Comparison of ENCODE assay signal across 1 cellular context in genomic region chr7:99408347-99409191, GRCh38.
TF ChIP-seq lines count a peak whose summit lies in the region.

Gene BUD31 (plus strand): TSS chr7:99408969. CDS start chr7:99411093, 2,124 bp downstream.
Gene PDAP1 (minus strand): TSS chr7:99408597. CDS start chr7:99408548, 49 bp downstream.

TF ChIP-seq in HEK293, 187 proteins besides CTCF, POLR2A, EP300 and RAD21 (continued from another document and continues in another):
- TF ChIP-seq, protein P1, sequence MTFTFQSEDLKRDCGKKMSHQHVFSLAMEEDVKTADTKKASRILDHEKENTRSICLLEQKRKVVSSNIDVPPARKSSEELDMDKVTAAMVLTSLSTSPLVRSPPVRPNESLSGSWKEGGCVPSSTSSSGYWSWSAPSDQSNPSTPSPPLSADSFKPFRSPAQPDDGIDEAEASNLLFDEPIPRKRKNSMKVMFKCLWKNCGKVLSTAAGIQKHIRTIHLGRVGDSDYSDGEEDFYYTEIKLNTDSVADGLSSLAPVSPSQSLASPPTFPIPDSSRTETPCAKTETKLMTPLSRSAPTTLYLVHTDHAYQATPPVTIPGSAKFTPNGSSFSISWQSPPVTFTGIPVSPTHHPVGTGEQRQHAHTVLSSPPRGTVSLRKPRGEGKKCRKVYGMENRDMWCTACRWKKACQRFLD (tag by site-specific recombination; IDR thresholded peaks at IDR 0.05) = no peak
- TF ChIP-seq ZBTB1 (tag by site-specific recombination; IDR thresholded peaks at IDR 0.05) (no peak), ZBTB26 (tag by site-specific recombination; optimal IDR thresholded peaks at IDR 0.05) (peak; percentile 58), ZNF18 (tag by site-specific recombination; IDR thresholded peaks at IDR 0.05) (no peak), ZNF221 (tag by site-specific recombination; IDR thresholded peaks at IDR 0.05; ENCODE audit: borderline replicate concordance) (no peak), GLIS1 (tag by site-specific recombination; IDR thresholded peaks at IDR 0.05) (peak; percentile 44; the same call in 1 of the 2 replicates), ZNF423 (tag by site-specific recombination; IDR thresholded peaks at IDR 0.05) (no peak), ZNF548 (tag by site-specific recombination; IDR thresholded peaks at IDR 0.05) (no peak), ZNF561 (tag by site-specific recombination; IDR thresholded peaks at IDR 0.05; ENCODE audit: borderline replicate concordance) (peak; percentile 81; the same call in 1 of the 2 replicates), HOXD13 (CRISPR knock-in tag; IDR thresholded peaks at IDR 0.05; ENCODE audit: borderline replicate concordance) (no peak), HIC1 (tag by site-specific recombination; IDR thresholded peaks at IDR 0.05) (peak; percentile 81), ZNF280D (tag by site-specific recombination; IDR thresholded peaks at IDR 0.05) (no peak), FEZF1 (tag by site-specific recombination; IDR thresholded peaks at IDR 0.05) (peak; percentile 46; the same call in 1 of the 2 replicates), ZNF660 (tag by site-specific recombination; IDR thresholded peaks at IDR 0.05) (peak; percentile 89), ZSCAN5A (tag by site-specific recombination; IDR thresholded peaks at IDR 0.05) (0 out of 2 replicates have a peak, but pooled peaks have one; percentile 55), SCRT2 (tag by site-specific recombination; IDR thresholded peaks at IDR 0.05) (peak; percentile 86), ZBTB21 (tag by site-specific recombination; IDR thresholded peaks at IDR 0.05) (peak; percentile 85), KLF1 (tag by site-specific recombination; IDR thresholded peaks at IDR 0.05) (peak; percentile 63), ZFP3 (tag by site-specific recombination; IDR thresholded peaks at IDR 0.05; ENCODE audit: low read depth) (no peak), ZNF26 (tag by site-specific recombination; IDR thresholded peaks at IDR 0.05) (no peak), ZNF155 (tag by site-specific recombination; IDR thresholded peaks at IDR 0.05) (no peak), ZNF549 (tag by site-specific recombination; IDR thresholded peaks at IDR 0.05) (no peak), YY1 (tag by site-specific recombination; IDR thresholded peaks at IDR 0.05) (peak; percentile 62), ZNF514 (tag by site-specific recombination; IDR thresholded peaks at IDR 0.05) (no peak), ZNF335 (tag by site-specific recombination; conservative IDR thresholded peaks at IDR 0.05) (peak; percentile 100), ZBTB17 (tag by site-specific recombination; IDR thresholded peaks at IDR 0.05) (peak; percentile 92), ZEB2 (tag by site-specific recombination; IDR thresholded peaks at IDR 0.05) (peak; percentile 94)
- TF ChIP-seq, protein P2, sequence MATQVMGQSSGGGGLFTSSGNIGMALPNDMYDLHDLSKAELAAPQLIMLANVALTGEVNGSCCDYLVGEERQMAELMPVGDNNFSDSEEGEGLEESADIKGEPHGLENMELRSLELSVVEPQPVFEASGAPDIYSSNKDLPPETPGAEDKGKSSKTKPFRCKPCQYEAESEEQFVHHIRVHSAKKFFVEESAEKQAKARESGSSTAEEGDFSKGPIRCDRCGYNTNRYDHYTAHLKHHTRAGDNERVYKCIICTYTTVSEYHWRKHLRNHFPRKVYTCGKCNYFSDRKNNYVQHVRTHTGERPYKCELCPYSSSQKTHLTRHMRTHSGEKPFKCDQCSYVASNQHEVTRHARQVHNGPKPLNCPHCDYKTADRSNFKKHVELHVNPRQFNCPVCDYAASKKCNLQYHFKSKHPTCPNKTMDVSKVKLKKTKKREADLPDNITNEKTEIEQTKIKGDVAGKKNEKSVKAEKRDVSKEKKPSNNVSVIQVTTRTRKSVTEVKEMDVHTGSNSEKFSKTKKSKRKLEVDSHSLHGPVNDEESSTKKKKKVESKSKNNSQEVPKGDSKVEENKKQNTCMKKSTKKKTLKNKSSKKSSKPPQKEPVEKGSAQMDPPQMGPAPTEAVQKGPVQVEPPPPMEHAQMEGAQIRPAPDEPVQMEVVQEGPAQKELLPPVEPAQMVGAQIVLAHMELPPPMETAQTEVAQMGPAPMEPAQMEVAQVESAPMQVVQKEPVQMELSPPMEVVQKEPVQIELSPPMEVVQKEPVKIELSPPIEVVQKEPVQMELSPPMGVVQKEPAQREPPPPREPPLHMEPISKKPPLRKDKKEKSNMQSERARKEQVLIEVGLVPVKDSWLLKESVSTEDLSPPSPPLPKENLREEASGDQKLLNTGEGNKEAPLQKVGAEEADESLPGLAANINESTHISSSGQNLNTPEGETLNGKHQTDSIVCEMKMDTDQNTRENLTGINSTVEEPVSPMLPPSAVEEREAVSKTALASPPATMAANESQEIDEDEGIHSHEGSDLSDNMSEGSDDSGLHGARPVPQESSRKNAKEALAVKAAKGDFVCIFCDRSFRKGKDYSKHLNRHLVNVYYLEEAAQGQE (tag by site-specific recombination; IDR thresholded peaks at IDR 0.05) = peak; percentile 44
- TF ChIP-seq, protein P3, sequence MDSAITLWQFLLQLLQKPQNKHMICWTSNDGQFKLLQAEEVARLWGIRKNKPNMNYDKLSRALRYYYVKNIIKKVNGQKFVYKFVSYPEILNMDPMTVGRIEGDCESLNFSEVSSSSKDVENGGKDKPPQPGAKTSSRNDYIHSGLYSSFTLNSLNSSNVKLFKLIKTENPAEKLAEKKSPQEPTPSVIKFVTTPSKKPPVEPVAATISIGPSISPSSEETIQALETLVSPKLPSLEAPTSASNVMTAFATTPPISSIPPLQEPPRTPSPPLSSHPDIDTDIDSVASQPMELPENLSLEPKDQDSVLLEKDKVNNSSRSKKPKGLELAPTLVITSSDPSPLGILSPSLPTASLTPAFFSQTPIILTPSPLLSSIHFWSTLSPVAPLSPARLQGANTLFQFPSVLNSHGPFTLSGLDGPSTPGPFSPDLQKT (IDR thresholded peaks at IDR 0.05; ENCODE audit: borderline replicate concordance, low read depth, low read length) = no peak; the same call in 1 of the 2 replicates
- TF ChIP-seq, protein P4, sequence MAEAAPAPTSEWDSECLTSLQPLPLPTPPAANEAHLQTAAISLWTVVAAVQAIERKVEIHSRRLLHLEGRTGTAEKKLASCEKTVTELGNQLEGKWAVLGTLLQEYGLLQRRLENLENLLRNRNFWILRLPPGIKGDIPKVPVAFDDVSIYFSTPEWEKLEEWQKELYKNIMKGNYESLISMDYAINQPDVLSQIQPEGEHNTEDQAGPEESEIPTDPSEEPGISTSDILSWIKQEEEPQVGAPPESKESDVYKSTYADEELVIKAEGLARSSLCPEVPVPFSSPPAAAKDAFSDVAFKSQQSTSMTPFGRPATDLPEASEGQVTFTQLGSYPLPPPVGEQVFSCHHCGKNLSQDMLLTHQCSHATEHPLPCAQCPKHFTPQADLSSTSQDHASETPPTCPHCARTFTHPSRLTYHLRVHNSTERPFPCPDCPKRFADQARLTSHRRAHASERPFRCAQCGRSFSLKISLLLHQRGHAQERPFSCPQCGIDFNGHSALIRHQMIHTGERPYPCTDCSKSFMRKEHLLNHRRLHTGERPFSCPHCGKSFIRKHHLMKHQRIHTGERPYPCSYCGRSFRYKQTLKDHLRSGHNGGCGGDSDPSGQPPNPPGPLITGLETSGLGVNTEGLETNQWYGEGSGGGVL (tag by site-specific recombination; IDR thresholded peaks at IDR 0.05) = no peak
- TF ChIP-seq, protein P5, sequence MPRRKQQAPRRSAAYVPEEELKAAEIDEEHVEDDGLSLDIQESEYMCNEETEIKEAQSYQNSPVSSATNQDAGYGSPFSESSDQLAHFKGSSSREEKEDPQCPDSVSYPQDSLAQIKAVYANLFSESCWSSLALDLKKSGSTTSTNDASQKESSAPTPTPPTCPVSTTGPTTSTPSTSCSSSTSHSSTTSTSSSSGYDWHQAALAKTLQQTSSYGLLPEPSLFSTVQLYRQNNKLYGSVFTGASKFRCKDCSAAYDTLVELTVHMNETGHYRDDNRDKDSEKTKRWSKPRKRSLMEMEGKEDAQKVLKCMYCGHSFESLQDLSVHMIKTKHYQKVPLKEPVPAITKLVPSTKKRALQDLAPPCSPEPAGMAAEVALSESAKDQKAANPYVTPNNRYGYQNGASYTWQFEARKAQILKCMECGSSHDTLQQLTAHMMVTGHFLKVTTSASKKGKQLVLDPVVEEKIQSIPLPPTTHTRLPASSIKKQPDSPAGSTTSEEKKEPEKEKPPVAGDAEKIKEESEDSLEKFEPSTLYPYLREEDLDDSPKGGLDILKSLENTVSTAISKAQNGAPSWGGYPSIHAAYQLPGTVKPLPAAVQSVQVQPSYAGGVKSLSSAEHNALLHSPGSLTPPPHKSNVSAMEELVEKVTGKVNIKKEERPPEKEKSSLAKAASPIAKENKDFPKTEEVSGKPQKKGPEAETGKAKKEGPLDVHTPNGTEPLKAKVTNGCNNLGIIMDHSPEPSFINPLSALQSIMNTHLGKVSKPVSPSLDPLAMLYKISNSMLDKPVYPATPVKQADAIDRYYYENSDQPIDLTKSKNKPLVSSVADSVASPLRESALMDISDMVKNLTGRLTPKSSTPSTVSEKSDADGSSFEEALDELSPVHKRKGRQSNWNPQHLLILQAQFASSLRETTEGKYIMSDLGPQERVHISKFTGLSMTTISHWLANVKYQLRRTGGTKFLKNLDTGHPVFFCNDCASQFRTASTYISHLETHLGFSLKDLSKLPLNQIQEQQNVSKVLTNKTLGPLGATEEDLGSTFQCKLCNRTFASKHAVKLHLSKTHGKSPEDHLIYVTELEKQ (tag by site-specific recombination; IDR thresholded peaks at IDR 0.05; ENCODE audit: borderline replicate concordance) = peak; percentile 57; the same call in 1 of the 2 replicates
